Comparison of ENCODE assay signal across 9 cellular contexts in genomic region chr16:19179890-19180490, GRCh38. TPM values are rescaled to one million over a fixed set of nuclear protein-coding genes. Genes with fewer than 3 reads are reported as not detected.
DNase-seq lines count a peak whose midpoint lies in the region; ATAC-seq and FAIRE-seq lines count a peak whose summit lies in the region.
"Had no signal": no experiment of that assay in that cellular context is flagged by ENCODE, and none has a peak within 500 bp of the region (broad histone marks: within the 10 kb centered on the region; RNA-seq: fewer than 3 reads in every experiment).

No MANE protein-coding gene starts in this region.

- H3K27me3 ChIP-seq in adipocyte (replicated peaks; ENCODE audit: control insufficient read depth, insufficient read depth, low read length), result peaks cover 15% of the 10 kb centered on the region
- H3K27me3 ChIP-seq in small intestine (ENCODE audit: control insufficient read depth in 2 of 2, insufficient read depth in 2 of 2, low read length in 2 of 2), result no peaks in the 10 kb centered on the region

- H3K9me3 ChIP-seq in adipocyte (ENCODE audit: control insufficient read depth, low read length) (no peaks in the 10 kb centered on the region), small intestine (ENCODE audit: control insufficient read depth, low read depth) (no peaks in the 10 kb centered on the region)

- H3K4me1 Mint-ChIP-seq in activated naive CD4-positive, alpha-beta T cell treated with anti-CD3 and anti-CD28 coated beads for 36 hours (ENCODE audit: low read depth), result no peaks in the 10 kb centered on the region
- H3K4me1 Mint-ChIP-seq: central memory CD8-positive, alpha-beta T cell had no signal

- ATAC-seq in left ventricle myocardium superior (peak; percentile 76), GM19463 (IDR thresholded peaks at IDR 0.05; ENCODE audit: unreplicated experiment) (no peak), GM19395 (IDR thresholded peaks at IDR 0.05; ENCODE audit: unreplicated experiment) (no peak)

- no peak overlapping the region for H3K4me3 Mint-ChIP-seq in activated naive CD4-positive, alpha-beta T cell treated with anti-CD3 and anti-CD28 coated beads for 36 hours
- H3K4me3 Mint-ChIP-seq: central memory CD8-positive, alpha-beta T cell had no signal

- H3K27ac ChIP-seq in small intestine (ENCODE audit: low read depth in 1 of 2, low read length in 1 of 2), result no peak overlapping the region

- no peak overlapping the region for H3K4me3 ChIP-seq in adipocyte (ENCODE audit: low read length)
- H3K4me3 ChIP-seq in small intestine (ENCODE audit: low read depth in 1 of 2, low read length in 2 of 2), result no peak overlapping the region

- DNase-seq in activated naive CD4-positive, alpha-beta T cell treated with anti-CD3 and anti-CD28 coated beads for 36 hours, result peak; percentile 48
- DNase-seq in activated naive CD4-positive, alpha-beta T cell (lab: John Stamatoyannopoulos, UW), result no peak
- peak; percentile 63 for DNase-seq in NCI-H69 (lab: John Stamatoyannopoulos, UW)
- peak; percentile 77 for DNase-seq in adipocyte (ENCODE audit: low read depth)
- peak; percentile 76 for DNase-seq in left ventricle myocardium superior
- peak; percentile 67 for DNase-seq in small intestine

- no peaks in the 10 kb centered on the region for H3K9me3 Mint-ChIP-seq in activated naive CD4-positive, alpha-beta T cell treated with anti-CD3 and anti-CD28 coated beads for 36 hours
- H3K9me3 Mint-ChIP-seq: central memory CD8-positive, alpha-beta T cell had no signal

- H3K4me1 ChIP-seq in adipocyte (ENCODE audit: control insufficient read depth, insufficient read depth, low read length) (peaks cover 29% of the 10 kb centered on the region), small intestine (ENCODE audit: control insufficient read depth in 2 of 2, insufficient read depth in 1 of 2, low read depth in 1 of 2, low read length in 1 of 2) (peaks cover 0 to 3% of the 10 kb centered on the region in 2 donors)

- no peaks in the 10 kb centered on the region for H3K36me3 ChIP-seq in adipocyte (ENCODE audit: control insufficient read depth, insufficient read depth, low read length, severe bottlenecking)
- no peaks in the 10 kb centered on the region for H3K36me3 ChIP-seq in small intestine (ENCODE audit: control insufficient read depth in 2 of 2, insufficient read depth in 2 of 2, low read length in 2 of 2)

- H3K27ac Mint-ChIP-seq in activated naive CD4-positive, alpha-beta T cell treated with anti-CD3 and anti-CD28 coated beads for 36 hours, result no peak overlapping the region

- peak overlapping the region; percentile 16 for H3K9ac ChIP-seq in adipocyte (ENCODE audit: low read length)

- CTCF ChIA-PET in activated naive CD4-positive, alpha-beta T cell treated with anti-CD3 and anti-CD28 coated beads for 36 hours (lab: Charles Lee), result interaction anchor here (0.6 to 1.6 kb wide), 5 partner anchors 18 to 94 kb away, joined by 3 to 6 read pairs (median 3); no protein-coding TSS in a partner anchor

- 56 to 63% (median 61%) methylated on average over 20 of the region's 20 CpGs for WGBS in small intestine, 3 donors

- intact Hi-C loops in activated naive CD4-positive, alpha-beta T cell treated with anti-CD3 and anti-CD28 coated beads for 36 hours (cut with micrococcal nuclease), result loop anchor here (1.0 kb wide), 1 partner anchor 94 kb away; no protein-coding TSS in a partner anchor
- intact Hi-C loops in left ventricle myocardium superior (cut with micrococcal nuclease), result loop anchor here (10.0 kb wide), 1 partner anchor 95 kb away; no protein-coding TSS in a partner anchor

- H3K27me3 Mint-ChIP-seq in activated naive CD4-positive, alpha-beta T cell treated with anti-CD3 and anti-CD28 coated beads for 36 hours (ENCODE audit: low read depth), result peaks cover 10% of the 10 kb centered on the region

- no peaks in the 10 kb centered on the region for H3K36me3 Mint-ChIP-seq in activated naive CD4-positive, alpha-beta T cell treated with anti-CD3 and anti-CD28 coated beads for 36 hours (ENCODE audit: low read depth)

- no peak for FAIRE-seq in small intestine (lab: Jason Lieb, UNC)

RNA-seq across cellular contexts. Expression of gene SYT17, which starts 11.9 kb away (rescaled TPM):
- total RNA-seq in activated naive CD4-positive, alpha-beta T cell treated with anti-CD3 and anti-CD28 coated beads for 36 hours, result not detected
- 0.64 TPM for total RNA-seq in left ventricle myocardium superior
- 1 to 10 TPM; 1.8 to 4.1 (median 2.5) TPM for polyA plus RNA-seq in small intestine

Comparison
In these comparisons a context has a peak if more than half of its experiments do, and no peak if none do; other contexts are left out.
1. DNase-seq: peak in activated naive CD4-positive, alpha-beta T cell treated with anti-CD3 and anti-CD28 coated beads for 36 hours (single experiment), NCI-H69 (single experiment), adipocyte (single experiment), left ventricle myocardium superior (single experiment) and small intestine (single experiment); none in activated naive CD4-positive, alpha-beta T cell (0 of 4).